ENCODE assay signal across 8 cellular contexts in the genomic region with DNA sequence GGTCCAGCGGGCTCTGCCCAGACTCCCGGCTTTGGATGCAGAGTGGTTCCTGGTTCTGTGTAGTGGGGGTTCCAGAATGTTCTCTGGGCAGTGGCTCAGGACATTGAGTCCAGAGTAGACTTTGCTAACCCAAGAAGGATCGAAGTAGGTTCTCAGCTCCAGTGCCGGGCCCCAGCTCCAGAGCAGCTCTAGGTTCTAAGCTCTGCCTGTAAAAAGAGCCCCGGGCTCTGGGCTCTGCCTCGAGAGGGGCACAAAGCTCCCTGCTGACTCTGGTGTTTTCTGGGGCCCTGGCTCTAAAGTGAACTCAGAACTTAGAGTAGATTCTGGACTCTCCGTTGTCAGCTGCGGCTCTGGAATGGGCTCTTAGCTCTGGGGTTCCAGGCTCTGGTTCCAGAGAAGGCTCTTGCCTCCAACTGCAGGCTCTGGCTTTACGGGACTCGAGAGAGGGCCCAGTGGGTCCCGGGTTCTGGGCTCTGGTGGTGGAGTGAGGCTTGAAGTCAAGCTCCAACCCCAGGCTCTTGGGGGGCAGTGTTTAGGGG. TPM values are rescaled to one million over a fixed set of nuclear protein-coding genes. Genes with fewer than 3 reads are reported as not detected.
DNase-seq lines count a peak whose midpoint lies in the region; ATAC-seq and TF ChIP-seq lines count a peak whose summit lies in the region.

No MANE protein-coding gene starts in this region.

- no peak for TF ChIP-seq CTCF in brain (conservative IDR thresholded peaks at IDR 0.05)
- no peak for TF ChIP-seq CTCF in lower lobe of right lung (IDR thresholded peaks at IDR 0.05)
- no peak for TF ChIP-seq CTCF in type B pancreatic cell (conservative IDR thresholded peaks at IDR 0.05)

- H3K4me1 ChIP-seq in lower lobe of right lung = peaks cover 17% of the 10 kb centered on the region

- H3K27ac ChIP-seq in lower lobe of right lung = peak overlapping the region; percentile 34

- no peaks in the 10 kb centered on the region for H3K9me3 Mint-ChIP-seq in activated T-cell treated with anti-CD3 and anti-CD28 coated beads, Interleukin-2, amount 50 U/mL, for 24 hours
- H3K9me3 Mint-ChIP-seq in brain = peaks cover 0 to 2% (median 0%) of the 10 kb centered on the region in 5 experiments
- H3K9me3 Mint-ChIP-seq in type B pancreatic cell = no peaks in the 10 kb centered on the region

- H3K4me3 ChIP-seq in lower lobe of right lung = peak overlapping the region; percentile 56

- peak overlapping the region; percentile 77 for H3K27ac Mint-ChIP-seq in activated T-cell treated with anti-CD3 and anti-CD28 coated beads, Interleukin-2, amount 50 U/mL, for 24 hours
- peak overlapping the region in 1 of 5 experiments; percentile 53 for H3K27ac Mint-ChIP-seq in brain
- H3K27ac Mint-ChIP-seq in type B pancreatic cell = no peak overlapping the region

- no peak for DNase-seq in activated T-cell treated with anti-CD3 and anti-CD28 coated beads, Interleukin-2, amount 50 U/mL, for 24 hours
- no peak for DNase-seq in activated T-cell treated with anti-CD3 and anti-CD28 coated beads for 4 hours
- DNase-seq in lower lobe of right lung = no peak
- no peak for DNase-seq in type B pancreatic cell (ENCODE audit: extremely low spot score, unreplicated experiment)
- no peak for DNase-seq in COR-L47 (lab: John Stamatoyannopoulos, UW)
- DNase-seq in AG20443 (ENCODE audit: low spot score) = no peak

- H3K36me3 Mint-ChIP-seq in activated T-cell treated with anti-CD3 and anti-CD28 coated beads, Interleukin-2, amount 50 U/mL, for 24 hours (ENCODE audit: low read depth) = peaks cover 23% of the 10 kb centered on the region
- H3K36me3 Mint-ChIP-seq in brain = peaks cover 6% of the 10 kb centered on the region
- no peaks in the 10 kb centered on the region for H3K36me3 Mint-ChIP-seq in type B pancreatic cell

- ATAC-seq in lower lobe of right lung (no peak), GM21526 (IDR thresholded peaks at IDR 0.05; ENCODE audit: low FRiP score, unreplicated experiment) (no peak)

- no peaks in the 10 kb centered on the region for H3K27me3 ChIP-seq in lower lobe of right lung (ENCODE audit: low read depth)

- intact Hi-C loops in lower lobe of right lung (cut with DNase I) = loop anchor here (5.0 kb wide), 1 partner anchor 81 kb away; a partner anchor contains a TSS

- H3K36me3 ChIP-seq in lower lobe of right lung = peaks cover 26% of the 10 kb centered on the region

- no peaks in the 10 kb centered on the region for H3K9me3 ChIP-seq in lower lobe of right lung

- peaks cover 34% of the 10 kb centered on the region for H3K4me1 Mint-ChIP-seq in activated T-cell treated with anti-CD3 and anti-CD28 coated beads, Interleukin-2, amount 50 U/mL, for 24 hours (ENCODE audit: low read depth)
- H3K4me1 Mint-ChIP-seq in brain (peaks cover 23% of the 10 kb centered on the region), type B pancreatic cell (ENCODE audit: unreplicated experiment) (peaks cover 12% of the 10 kb centered on the region)

- peaks cover 10% of the 10 kb centered on the region for H3K27me3 Mint-ChIP-seq in activated T-cell treated with anti-CD3 and anti-CD28 coated beads, Interleukin-2, amount 50 U/mL, for 24 hours
- H3K27me3 Mint-ChIP-seq in brain (peaks cover 3% of the 10 kb centered on the region), type B pancreatic cell (peaks cover 3% of the 10 kb centered on the region)

- H3K4me3 Mint-ChIP-seq in activated T-cell treated with anti-CD3 and anti-CD28 coated beads, Interleukin-2, amount 50 U/mL, for 24 hours = peak overlapping the region; percentile 68
- H3K4me3 Mint-ChIP-seq in brain (peak overlapping the region in 4 of 5 experiments; percentile 43 to 79 (median 72)), type B pancreatic cell (peak overlapping the region; percentile 81)

RNA-seq across cellular contexts. Expression of a gene that starts 0.4 kb away (rescaled TPM):
- not detected for polyA plus RNA-seq in brain (ENCODE audit: insufficient read depth, low read depth, low replicate concordance)
- total RNA-seq in lower lobe of right lung = 6.6 TPM
- 0.75 TPM in 1 of 2 replicates, not detected in the other for total RNA-seq in type B pancreatic cell (ENCODE audit: low replicate concordance)

RNA-seq across cellular contexts. Expression of a gene that starts 8.1 kb away (rescaled TPM):
- 2,927 TPM for polyA plus RNA-seq in brain (ENCODE audit: insufficient read depth, low read depth, low replicate concordance)
- total RNA-seq in lower lobe of right lung = 812 TPM
- total RNA-seq in type B pancreatic cell (ENCODE audit: low replicate concordance) = 1,370 and 1,381 TPM in 2 replicates

RNA-seq across cellular contexts. Expression of a gene that starts 8.3 kb away (rescaled TPM):
- polyA plus RNA-seq in brain (ENCODE audit: insufficient read depth, low read depth, low replicate concordance) = 69.8 TPM
- total RNA-seq in lower lobe of right lung = 33.2 TPM
- 37.9 and 38.9 TPM in 2 replicates for total RNA-seq in type B pancreatic cell (ENCODE audit: low replicate concordance)
